In genomic region chr4:143185253-143186107, GRCh38 we compare ENCODE assay signal across 8 cellular contexts. TPM values are rescaled to one million over a fixed set of nuclear protein-coding genes. Genes with fewer than 3 reads are reported as not detected.
DNase-seq lines count a peak whose midpoint lies in the region; FAIRE-seq and TF ChIP-seq lines count a peak whose summit lies in the region.

No MANE protein-coding gene starts in this region.

- H3K4me3 ChIP-seq in HAP-1 (peak overlapping the region; percentile 73), astrocyte (ENCODE audit: insufficient read depth, low read depth, low read length) (peak overlapping the region; percentile 80), iPS-18a (ENCODE audit: low read length) (peak overlapping the region; percentile 88), skin epidermis (peak overlapping the region; percentile 61 to 100 (median 95))

- H3K4me1 ChIP-seq in HAP-1 (peaks cover 35% of the 10 kb centered on the region), astrocyte (ENCODE audit: insufficient read depth, low read length) (peaks cover 8% of the 10 kb centered on the region), iPS-18a (ENCODE audit: control insufficient read depth, low read depth, low read length) (peaks cover 10% of the 10 kb centered on the region)

- H3K27me3 Mint-ChIP-seq in astrocyte (ENCODE audit: low read depth, unreplicated experiment), result no peaks in the 10 kb centered on the region

- peak overlapping the region; percentile 93 for H3K4me3 Mint-ChIP-seq in astrocyte (ENCODE audit: unreplicated experiment)

- peak overlapping the region; percentile 46 for H2AFZ ChIP-seq in astrocyte (ENCODE audit: low read depth, low read length)

- FAIRE-seq in astrocyte (lab: Jason Lieb, UNC), result no peak

- H3K27ac ChIP-seq in astrocyte (ENCODE audit: low read depth, low read length), result peak overlapping the region; percentile 93
- no peak overlapping the region for H3K27ac ChIP-seq in iPS-18a (ENCODE audit: low read length)
- peak overlapping the region; percentile 72 to 99 (median 94) for H3K27ac ChIP-seq in skin epidermis

- H3K36me3 ChIP-seq in HAP-1 (replicated peaks) (peaks cover 23% of the 10 kb centered on the region), astrocyte (ENCODE audit: insufficient read depth, low read length) (peaks cover 4% of the 10 kb centered on the region), iPS-18a (ENCODE audit: control insufficient read depth, low read depth, low read length) (peaks cover 12% of the 10 kb centered on the region)

- H3K27me3 ChIP-seq in HAP-1 (ENCODE audit: low read depth) (no peaks in the 10 kb centered on the region), astrocyte (ENCODE audit: insufficient read depth, low read length) (no peaks in the 10 kb centered on the region), iPS-18a (ENCODE audit: control insufficient read depth, insufficient read depth, low read length) (no peaks in the 10 kb centered on the region)

- H3K27ac Mint-ChIP-seq in astrocyte (ENCODE audit: unreplicated experiment), result peak overlapping the region; percentile 64

- in situ Hi-C loops in HAP-1 (cut with MboI; ENCODE audit: low sequenced_read_pairs), result loop anchor here (25.0 kb wide), 1 partner anchor 327 kb away; the partner anchor contains the start of gene SMARCA5

- peaks cover 14% of the 10 kb centered on the region for H3K4me1 Mint-ChIP-seq in astrocyte (ENCODE audit: low read depth, unreplicated experiment)

- peak overlapping the region; percentile 91 for H3K4me2 ChIP-seq in astrocyte (ENCODE audit: low read length)

- no peak for TF ChIP-seq CTCF in astrocyte (IDR thresholded peaks at IDR 0.05; ENCODE audit: insufficient read depth, low read depth, low read length)

- DNase-seq in NK-92 treated with Interleukin-12 subunit alpha and Interleukin-12 subunit beta, amount 100 ng/mL, for 24 hours (lab: John Stamatoyannopoulos, UW), result peak; percentile 35
- DNase-seq in NK-92 (lab: John Stamatoyannopoulos, UW; ENCODE audit: unreplicated experiment) (no peak), HAP-1 (ENCODE audit: low spot score in 2 of 2) (peak in 1 of 2 experiments; percentile 38), M059J (ENCODE audit: low read depth) (peak; percentile 24), astrocyte (ENCODE audit: low read depth) (no peak), NCI-H2107 treated with DMSO at 0.1 percent for 48 hours (lab: John Stamatoyannopoulos, UW; ENCODE audit: unreplicated experiment) (no peak)

- no peaks in the 10 kb centered on the region for H3K9me3 Mint-ChIP-seq in astrocyte (ENCODE audit: unreplicated experiment)

- H3K9ac ChIP-seq in astrocyte (ENCODE audit: low read length) (peak overlapping the region; percentile 97), iPS-18a (ENCODE audit: low read length) (peak overlapping the region; percentile 51)

- peaks cover 56% of the 10 kb centered on the region for H3K79me2 ChIP-seq in astrocyte (ENCODE audit: insufficient read depth, low read length)

- H4K20me1 ChIP-seq in astrocyte (ENCODE audit: insufficient read depth, low read length), result peaks cover 47% of the 10 kb centered on the region

- H3K36me3 Mint-ChIP-seq in astrocyte (ENCODE audit: low read depth, unreplicated experiment), result no peaks in the 10 kb centered on the region

- H3K9me3 ChIP-seq in HAP-1, result no peaks in the 10 kb centered on the region
- no peaks in the 10 kb centered on the region for H3K9me3 ChIP-seq in astrocyte (ENCODE audit: insufficient read depth, low read depth, low read length)
- no peaks in the 10 kb centered on the region for H3K9me3 ChIP-seq in iPS-18a (ENCODE audit: control insufficient read depth, low read depth, low read length)

RNA-seq across cellular contexts. Expression of gene USP38, which starts 0.8 kb away (rescaled TPM):
- 13.9 and 19.6 TPM in 2 replicates for total RNA-seq in M059J (2014; rRNA removed; shearing (Covaris generic))
- total RNA-seq in astrocyte, result 20.3 and 21.2 TPM in 2 replicates

Comparison
In these comparisons a context has a peak if more than half of its experiments do, and no peak if none do; other contexts are left out.
1. DNase-seq: peak in NK-92 treated with Interleukin-12 subunit alpha and Interleukin-12 subunit beta, amount 100 ng/mL, for 24 hours (single experiment) and M059J (single experiment); none in NK-92 (single experiment), astrocyte (single experiment) and NCI-H2107 treated with DMSO at 0.1 percent for 48 hours (single experiment).
2. Peak in every context shown above with its lines, with median percentiles within 50 percentile points of each other: H3K4me3 ChIP-seq.